ENCODE assay signal across 8 cellular contexts in the genomic region with DNA sequence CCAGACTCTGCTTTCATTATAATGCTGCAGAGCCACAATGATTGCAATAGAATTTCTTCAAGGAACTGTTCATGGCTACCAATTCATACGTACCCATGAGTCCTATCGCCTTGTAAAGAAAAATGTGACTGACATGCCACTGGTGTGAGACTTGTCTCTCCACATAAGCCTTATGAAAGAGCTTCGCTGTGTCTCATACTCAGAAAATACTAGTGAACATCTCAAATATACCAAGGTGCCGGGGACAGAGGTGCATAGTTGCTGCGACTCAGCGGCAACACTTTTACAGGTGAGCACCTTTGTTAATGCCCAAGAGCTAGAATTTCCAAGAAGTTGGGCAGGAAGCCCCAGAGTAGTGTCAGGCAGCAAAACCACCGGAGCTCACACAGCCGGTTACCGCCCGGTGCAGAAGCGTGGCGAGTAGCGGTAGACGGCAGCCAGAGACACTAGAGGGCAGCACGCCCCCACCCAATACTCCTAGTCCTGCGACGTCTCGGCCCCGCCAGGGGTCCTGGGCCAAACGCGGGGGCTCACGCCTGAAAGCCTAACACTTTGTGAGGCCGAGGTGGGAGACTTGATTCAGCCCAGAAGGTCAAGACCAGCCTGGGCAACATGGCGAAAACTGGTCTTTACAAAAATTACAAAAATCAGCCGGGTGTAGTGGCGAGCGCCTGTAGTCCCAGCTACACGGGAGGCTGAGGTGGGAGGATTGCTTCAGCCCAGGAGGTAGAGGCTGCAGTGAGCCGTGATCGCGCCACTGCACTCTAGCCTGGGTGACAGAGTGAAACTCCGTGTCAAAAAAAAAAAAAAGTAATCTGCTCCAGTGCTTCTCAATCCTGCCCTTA. TPM values are rescaled to one million over a fixed set of nuclear protein-coding genes. Genes with fewer than 3 reads are reported as not detected.
DNase-seq lines count a peak whose midpoint lies in the region; TF ChIP-seq lines count a peak whose summit lies in the region.
"Not testable (repeated sequence)": the region's sequence is repeated elsewhere in the genome, so short reads cannot be mapped to it uniquely, and the experiment has no call there.

No MANE protein-coding gene starts in this region.

- H3K4me3 Mint-ChIP-seq in chondrocyte (ENCODE audit: unreplicated experiment): peak overlapping the region; percentile 38
- not testable (repeated sequence) for H3K4me3 Mint-ChIP-seq in type B pancreatic cell

- not testable (repeated sequence) for TF ChIP-seq POLR2A in prostate gland (IDR thresholded peaks at IDR 0.05)

- H3K27me3 Mint-ChIP-seq in chondrocyte (ENCODE audit: low read depth) (peaks cover 23% of the 10 kb centered on the region), type B pancreatic cell (peaks cover 45% of the 10 kb centered on the region)

- H3K36me3 ChIP-seq in prostate gland: not testable (repeated sequence)

- peak; percentile 98 for TF ChIP-seq CTCF in LNCaP clone FGC (IDR thresholded peaks at IDR 0.05; ENCODE audit: control insufficient read depth, extremely low read depth, insufficient read depth)
- TF ChIP-seq CTCF in chondrocyte (IDR thresholded peaks at IDR 0.05): peak; percentile 79
- TF ChIP-seq CTCF in prostate gland (IDR thresholded peaks at IDR 0.05): peak in 3 of 4 experiments; percentile 26 to 69 (median 48)
- peak; percentile 83 for TF ChIP-seq CTCF in type B pancreatic cell (conservative IDR thresholded peaks at IDR 0.05)

- not testable (repeated sequence) for H3K27me3 ChIP-seq in prostate gland (replicated peaks; ENCODE audit: insufficient read depth)

- 41% methylated on average over 27 of the region's 32 CpGs for WGBS in prostate gland

- peaks cover 11% of the 10 kb centered on the region for H3K9me3 Mint-ChIP-seq in chondrocyte (ENCODE audit: low read depth)
- not testable (repeated sequence) for H3K9me3 Mint-ChIP-seq in type B pancreatic cell

- H3K9me3 ChIP-seq in prostate gland: not testable (repeated sequence)

- DNase-seq in GDM1 (lab: John Stamatoyannopoulos, UW): peak; percentile 7
- not testable (repeated sequence) for DNase-seq in LNCaP clone FGC (ENCODE audit: low read depth); chondrocyte (ENCODE audit: low spot score); type B pancreatic cell (ENCODE audit: extremely low spot score, unreplicated experiment)
- peak; percentile 44 for DNase-seq in RPMI8226
- peak; percentile 30 for DNase-seq in activated CD8-positive, alpha-beta memory T cell treated with anti-CD3 and anti-CD28 coated beads, Interleukin-2, amount 50 U/mL, for 4 hours
- DNase-seq in iPS-NIHi11 (ENCODE audit: low spot score): peak; percentile 84
- peak; percentile 33 for DNase-seq in prostate gland (ENCODE audit: low spot score)

- H3K27ac ChIP-seq in prostate gland: not testable (repeated sequence)

- H3K4me1 ChIP-seq in prostate gland (replicated peaks): not testable (repeated sequence)

- not testable (repeated sequence) for H3K36me3 Mint-ChIP-seq in chondrocyte (ENCODE audit: low read depth); type B pancreatic cell

- not testable (repeated sequence) for H3K4me1 Mint-ChIP-seq in chondrocyte (ENCODE audit: low read depth); type B pancreatic cell (ENCODE audit: unreplicated experiment)

- H3K4me3 ChIP-seq in LNCaP clone FGC (ENCODE audit: low read depth, low read length); prostate gland: not testable (repeated sequence)

- H3K27ac Mint-ChIP-seq in chondrocyte (ENCODE audit: unreplicated experiment); type B pancreatic cell: not testable (repeated sequence)

- intact Hi-C loops in prostate gland (cut with DNase I): not testable (repeated sequence)

RNA-seq across cellular contexts. Expression of a gene that starts 50.5 kb away (rescaled TPM):
- total RNA-seq in chondrocyte (not detected in 3 replicates), prostate gland (10 to 100 TPM in 1 of 2 donors, 1 to 10 TPM in 1; 7.2 to 24.5 TPM), type B pancreatic cell (ENCODE audit: low replicate concordance) (not detected in 2 replicates)

Comparison
In these comparisons a context has a peak if more than half of its experiments do, and no peak if none do; other contexts are left out.
1. CTCF ChIP-seq: peak in every context shown above with its lines; median percentile 98 in LNCaP clone FGC; 83 in type B pancreatic cell; 79 in chondrocyte; 48 in prostate gland.